ENCODE assay signal across 1 cellular context in genomic region chr16:57289391-57290257, GRCh38.
TF ChIP-seq lines count a peak whose summit lies in the region.

No MANE protein-coding gene starts in this region.

TF ChIP-seq in SK-N-SH, 30 proteins besides CTCF, POLR2A, EP300 and RAD21 (continued from another document):
- TF ChIP-seq ZBTB33 (IDR thresholded peaks at IDR 0.05; ENCODE audit: borderline replicate concordance, low read depth) (no peak), FOXJ3 (CRISPR knock-in tag; IDR thresholded peaks at IDR 0.05) (no peak), MXI1 (IDR thresholded peaks at IDR 0.05; ENCODE audit: low read depth, low read length) (no peak), REST (IDR thresholded peaks at IDR 0.05; ENCODE audit: low read depth, low read length) (no peak), PBX3 (IDR thresholded peaks at IDR 0.05) (no peak), TCF12 (IDR thresholded peaks at IDR 0.05) (no peak), TEAD4 (IDR thresholded peaks at IDR 0.05; ENCODE audit: borderline replicate concordance, insufficient read depth) (no peak), NFIC (IDR thresholded peaks at IDR 0.05; ENCODE audit: borderline replicate concordance) (no peak), POLR2AphosphoS5 (IDR thresholded peaks at IDR 0.05; ENCODE audit: low read depth, low read length) (no peak), SIN3A (IDR thresholded peaks at IDR 0.05; ENCODE audit: borderline replicate concordance, low read depth, low read length) (no peak)
TF ChIP-seq in SK-N-SH: peak in this region for 0.
